ENCODE assay signal across 14 cellular contexts in the genomic region with DNA sequence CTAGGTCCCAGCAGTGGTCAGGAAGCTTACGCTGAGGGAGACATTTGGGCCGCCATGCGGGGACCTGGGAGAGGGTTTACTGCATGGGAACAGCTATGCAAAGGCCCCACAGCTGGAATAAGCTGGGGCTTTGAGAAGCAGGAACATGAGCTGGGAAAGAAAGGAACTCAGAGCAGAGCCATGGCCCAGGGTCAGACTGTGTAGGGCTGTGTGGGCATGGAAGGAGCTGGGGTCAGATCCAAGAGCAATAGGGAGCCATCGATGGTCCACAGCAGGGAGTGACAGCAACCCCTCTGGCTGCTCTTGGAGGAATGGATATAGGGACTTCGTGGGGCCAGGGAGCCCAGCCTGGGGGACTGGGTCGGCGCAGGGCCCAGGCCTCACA.
DNase-seq lines count a peak whose midpoint lies in the region; ATAC-seq, FAIRE-seq and TF ChIP-seq lines count a peak whose summit lies in the region.
"Had no signal": no experiment of that assay in that cellular context is flagged by ENCODE, and none has a peak within 500 bp of the region (broad histone marks: within the 10 kb centered on the region; RNA-seq: fewer than 3 reads in every experiment).

No MANE protein-coding gene starts in this region.

- peaks cover 5% of the 10 kb centered on the region for H3F3A ChIP-seq in neural progenitor cell (ENCODE audit: low read depth)

- no peak for DNase-seq in A549 (ENCODE audit: low read depth in 1 of 2, low spot score in 1 of 2)
- no peak for DNase-seq in CD8-positive, alpha-beta T cell
- DNase-seq in caudate nucleus (lab: John Stamatoyannopoulos, UW): no peak
- DNase-seq in neural progenitor cell (ENCODE audit: low spot score): no peak
- DNase-seq in activated CD4-positive, alpha-beta memory T cell treated with anti-CD3 and anti-CD28 coated beads, Interleukin-2, amount 10 ng/mL, durations not matched to agents 7 days and 5 days: no peak
- DNase-seq: NCI-H1417 treated with DMSO at 0.1 percent for 48 hours had no signal

- H3K4me3 ChIP-seq in A549 (no peak overlapping the region), neural progenitor cell (no peak overlapping the region)
- H3K4me3 ChIP-seq in CD8-positive, alpha-beta T cell (ENCODE audit: low read depth, low read length): peak overlapping the region; percentile 29
- H3K4me3 ChIP-seq: heart left ventricle, left lung, testis had no signal

- no peak overlapping the region for H2AFZ ChIP-seq in neural progenitor cell (replicated peaks)

- WGBS in A549 (ENCODE audit: missing lambda C conversion rate): 78% methylated on average over 7 of the region's 7 CpGs

- H3K9me3 Mint-ChIP-seq in CD8-positive, alpha-beta T cell: peaks cover 6% of the 10 kb centered on the region
- peaks cover 11% of the 10 kb centered on the region for H3K9me3 Mint-ChIP-seq in neural progenitor cell
- no peaks in the 10 kb centered on the region for H3K9me3 Mint-ChIP-seq in activated CD4-positive, alpha-beta memory T cell treated with anti-CD3 and anti-CD28 coated beads, Interleukin-2, amount 10 ng/mL, durations not matched to agents 7 days and 5 days

- H3K4me1 ChIP-seq in A549 (peaks cover 4% of the 10 kb centered on the region; the same call in 2 of the 3 replicates), neural progenitor cell (peaks cover 18% of the 10 kb centered on the region)
- H3K4me1 ChIP-seq in CD8-positive, alpha-beta T cell (ENCODE audit: insufficient read depth, low read length): peaks cover 17% of the 10 kb centered on the region

- no peaks in the 10 kb centered on the region for H3K27me3 ChIP-seq in CD8-positive, alpha-beta T cell (ENCODE audit: insufficient read depth, low read length)
- no peaks in the 10 kb centered on the region for H3K27me3 ChIP-seq in neural progenitor cell
- H3K27me3 ChIP-seq: brain microvascular endothelial cell, heart left ventricle, left lung, testis had no signal

- TF ChIP-seq CTCF in A549 (IDR thresholded peaks at IDR 0.05) (no peak), neural progenitor cell (IDR thresholded peaks at IDR 0.05) (no peak)
- no peak for TF ChIP-seq CTCF in CD8-positive, alpha-beta T cell (IDR thresholded peaks at IDR 0.05)

- no peaks in the 10 kb centered on the region for H4K20me1 ChIP-seq in neural progenitor cell (ENCODE audit: low read depth)

- H3K9ac ChIP-seq in neural progenitor cell: no peak overlapping the region

- H3K27me3 Mint-ChIP-seq in CD8-positive, alpha-beta T cell (ENCODE audit: low read depth): peaks cover 2% of the 10 kb centered on the region
- peaks cover 8% of the 10 kb centered on the region for H3K27me3 Mint-ChIP-seq in neural progenitor cell (ENCODE audit: insufficient read depth, low read depth)
- no peaks in the 10 kb centered on the region for H3K27me3 Mint-ChIP-seq in activated CD4-positive, alpha-beta memory T cell treated with anti-CD3 and anti-CD28 coated beads, Interleukin-2, amount 10 ng/mL, durations not matched to agents 7 days and 5 days

- peak overlapping the region; percentile 76 for H3K4me3 Mint-ChIP-seq in CD8-positive, alpha-beta T cell
- H3K4me3 Mint-ChIP-seq in neural progenitor cell: no peak overlapping the region
- H3K4me3 Mint-ChIP-seq in activated CD4-positive, alpha-beta memory T cell treated with anti-CD3 and anti-CD28 coated beads, Interleukin-2, amount 10 ng/mL, durations not matched to agents 7 days and 5 days: no peak overlapping the region

- no peak for TF ChIP-seq RAD21 in A549 (conservative IDR thresholded peaks at IDR 0.05 in 1 of 2, IDR thresholded peaks at IDR 0.05 in 1 of 2)

- H3K4me2 ChIP-seq in A549 (no peak overlapping the region), neural progenitor cell (no peak overlapping the region)

- CTCF ChIA-PET in A549 (lab: Yijun Ruan, JAX): interaction anchor here (0.5 to 5.6 kb wide), 46 partner anchors 11 to 985 kb away, joined by 3 to 89 read pairs (median 4); a partner anchor contains a TSS
- CTCF ChIA-PET in CD8-positive, alpha-beta T cell (lab: Charles Lee): interaction anchor here (0.8 to 4.6 kb wide), 13 partner anchors 7 to 357 kb away, joined by 3 to 80 read pairs (median 6); no protein-coding TSS in a partner anchor
- CTCF ChIA-PET in activated CD4-positive, alpha-beta memory T cell treated with anti-CD3 and anti-CD28 coated beads, Interleukin-2, amount 10 ng/mL, durations not matched to agents 7 days and 5 days (lab: Charles Lee): interaction anchor here (1.1 to 4.5 kb wide), 13 partner anchors 10 to 730 kb away, joined by 3 to 86 read pairs (median 6); a partner anchor contains a TSS

- POLR2A ChIA-PET in A549 (lab: Yijun Ruan, JAX): no interaction called here
- POLR2A ChIA-PET in CD8-positive, alpha-beta T cell (lab: Charles Lee): no interaction called here
- POLR2A ChIA-PET in activated CD4-positive, alpha-beta memory T cell treated with anti-CD3 and anti-CD28 coated beads, Interleukin-2, amount 10 ng/mL, durations not matched to agents 7 days and 5 days (lab: Charles Lee): interaction anchor here (0.7 to 1.1 kb wide), 2 partner anchors 27 to 233 kb away, joined by 3 read pairs; no protein-coding TSS in a partner anchor

- intact Hi-C loops in CD8-positive, alpha-beta T cell (cut with DNase I, micrococcal nuclease): loop anchor here in 1 of 2 experiments (2.0 to 10.0 kb wide), 3 partner anchors 281 to 897 kb away; no protein-coding TSS in a partner anchor

- H3K27ac ChIP-seq in A549 (peak overlapping the region; percentile 57 to 79; a peak in 4 of 6 replicates), caudate nucleus (ENCODE audit: low read depth, low read length) (peak overlapping the region; percentile 68), neural progenitor cell (no peak overlapping the region)
- H3K27ac ChIP-seq in CD8-positive, alpha-beta T cell (ENCODE audit: low read depth, low read length): no peak overlapping the region
- H3K27ac ChIP-seq: brain microvascular endothelial cell, left lung, testis had no signal

- H3K27ac Mint-ChIP-seq in CD8-positive, alpha-beta T cell: no peak overlapping the region
- peak overlapping the region; percentile 35 for H3K27ac Mint-ChIP-seq in neural progenitor cell
- no peak overlapping the region for H3K27ac Mint-ChIP-seq in activated CD4-positive, alpha-beta memory T cell treated with anti-CD3 and anti-CD28 coated beads, Interleukin-2, amount 10 ng/mL, durations not matched to agents 7 days and 5 days

- no peak for TF ChIP-seq POLR2A in A549 (IDR thresholded peaks at IDR 0.05; ENCODE audit: low read length)

- FAIRE-seq in A549 (lab: Jason Lieb, UNC): no peak

- ATAC-seq in A549: no peak
- ATAC-seq in CD8-positive, alpha-beta T cell: no peak
- no peak for ATAC-seq in HG02973 (IDR thresholded peaks at IDR 0.05; ENCODE audit: unreplicated experiment)
- ATAC-seq in HG03135 (IDR thresholded peaks at IDR 0.05; ENCODE audit: unreplicated experiment): no peak
- ATAC-seq in GM18498 (IDR thresholded peaks at IDR 0.05; ENCODE audit: unreplicated experiment): no peak

- H3K36me3 Mint-ChIP-seq in CD8-positive, alpha-beta T cell: no peaks in the 10 kb centered on the region
- H3K36me3 Mint-ChIP-seq in neural progenitor cell: no peaks in the 10 kb centered on the region
- H3K36me3 Mint-ChIP-seq in activated CD4-positive, alpha-beta memory T cell treated with anti-CD3 and anti-CD28 coated beads, Interleukin-2, amount 10 ng/mL, durations not matched to agents 7 days and 5 days (ENCODE audit: low read depth): no peaks in the 10 kb centered on the region
- H3K36me3 Mint-ChIP-seq: activated naive CD8-positive, alpha-beta T cell treated with anti-CD3 and anti-CD28 coated beads, Interleukin-2, amount 10 ng/mL, durations not matched to agents 7 days and 5 days had no signal

- H3K9me3 ChIP-seq in A549: no peaks in the 10 kb centered on the region
- H3K9me3 ChIP-seq in CD8-positive, alpha-beta T cell (ENCODE audit: low read length): no peaks in the 10 kb centered on the region
- no peaks in the 10 kb centered on the region for H3K9me3 ChIP-seq in neural progenitor cell (ENCODE audit: low read depth)
- H3K9me3 ChIP-seq: heart left ventricle, left lung, testis had no signal

- no peaks in the 10 kb centered on the region for H3K79me2 ChIP-seq in neural progenitor cell (ENCODE audit: low read depth)

- H3K36me3 ChIP-seq in CD8-positive, alpha-beta T cell (ENCODE audit: insufficient read depth, low read length): no peaks in the 10 kb centered on the region
- no peaks in the 10 kb centered on the region for H3K36me3 ChIP-seq in neural progenitor cell
- H3K36me3 ChIP-seq: brain microvascular endothelial cell, left lung had no signal

- H3K4me1 Mint-ChIP-seq in CD8-positive, alpha-beta T cell (ENCODE audit: low read depth): peaks cover 17% of the 10 kb centered on the region
- H3K4me1 Mint-ChIP-seq in neural progenitor cell: peaks cover 31% of the 10 kb centered on the region
- H3K4me1 Mint-ChIP-seq in activated CD4-positive, alpha-beta memory T cell treated with anti-CD3 and anti-CD28 coated beads, Interleukin-2, amount 10 ng/mL, durations not matched to agents 7 days and 5 days: peaks cover 7% of the 10 kb centered on the region

- no peak for TF ChIP-seq EP300 in A549 (IDR thresholded peaks at IDR 0.05)

TF ChIP-seq in A549, 52 proteins besides CTCF, POLR2A, EP300 and RAD21:
- no peak for TF ChIP-seq MAFK (IDR thresholded peaks at IDR 0.05; ENCODE audit: partially characterized antibody)
- peak; percentile 38 for TF ChIP-seq ZFP36 (IDR thresholded peaks at IDR 0.05; ENCODE audit: borderline replicate concordance, partially characterized antibody)

Comparison
In these comparisons a context has a peak if more than half of its experiments do, and no peak if none do; other contexts are left out.
1. H3K27ac ChIP-seq: peak in A549 (2 of 2) and caudate nucleus (single experiment); none in CD8-positive, alpha-beta T cell (single experiment) and neural progenitor cell (single experiment).